In the genomic region with DNA sequence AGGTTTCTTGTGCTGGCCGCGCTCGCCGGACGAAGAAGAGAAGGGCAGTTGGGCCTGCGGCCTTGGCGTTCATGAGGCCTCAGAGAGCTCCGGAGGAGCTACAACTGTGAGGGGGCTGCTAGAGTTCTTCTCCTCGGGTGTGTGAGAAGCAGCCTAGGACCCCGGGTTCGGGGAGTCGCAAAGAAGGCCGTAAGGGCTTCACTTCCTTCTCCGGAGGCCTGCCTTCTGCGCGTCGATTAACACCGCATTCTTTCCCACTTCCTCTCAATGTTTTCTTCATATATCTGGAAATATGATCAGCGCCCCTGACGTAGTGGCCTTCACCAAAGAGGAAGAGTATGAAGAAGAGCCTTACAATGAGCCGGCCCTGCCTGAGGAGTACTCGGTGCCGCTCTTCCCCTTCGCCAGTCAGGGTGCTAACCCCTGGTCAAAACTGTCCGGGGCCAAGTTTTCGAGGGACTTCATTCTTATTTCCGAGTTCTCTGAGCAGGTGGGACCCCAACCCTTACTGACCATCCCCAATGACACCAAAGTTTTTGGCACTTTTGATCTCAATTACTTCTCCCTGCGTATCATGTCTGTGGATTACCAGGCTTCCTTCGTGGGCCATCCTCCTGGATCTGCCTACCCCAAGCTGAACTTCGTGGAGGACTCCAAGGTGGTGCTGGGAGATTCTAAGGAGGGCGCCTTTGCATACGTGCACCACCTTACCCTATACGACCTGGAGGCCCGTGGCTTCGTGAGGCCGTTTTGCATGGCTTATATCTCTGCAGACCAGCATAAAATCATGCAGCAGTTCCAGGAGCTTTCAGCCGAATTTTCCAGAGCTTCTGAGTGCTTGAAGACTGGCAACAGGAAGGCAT, we compare ENCODE assay signal across 6 cellular contexts. TPM values are rescaled to one million over a fixed set of nuclear protein-coding genes. Genes with fewer than 3 reads are reported as not detected.
DNase-seq lines count a peak whose midpoint lies in the region; FAIRE-seq and TF ChIP-seq lines count a peak whose summit lies in the region.

No MANE protein-coding gene starts in this region.

- H3K27ac Mint-ChIP-seq in immature natural killer cell: peak overlapping the region; percentile 91 to 100 (median 96)

- H3K27me3 Mint-ChIP-seq in immature natural killer cell (ENCODE audit: low read depth in 3 of 3): peaks cover 0 to 9% (median 6%) of the 10 kb centered on the region in 3 donors

- DNase-seq in HCEC 1CT (peak; percentile 2), immature natural killer cell (no peak), RCC 7860 (ENCODE audit: low spot score) (no peak), GM19240 (ENCODE audit: insufficient read length, low spot score) (no peak)
- DNase-seq in stimulated activated CD4-positive, alpha-beta T cell treated with anti-CD3 and anti-CD28 coated beads, Interleukin-2, amount 100 ng/mL, for 24 hours: no peak

- H3K4me1 Mint-ChIP-seq in immature natural killer cell: peaks cover 83 to 88% of the 10 kb centered on the region in 2 donors

- H3K9me3 Mint-ChIP-seq in immature natural killer cell: no peaks in the 10 kb centered on the region

- FAIRE-seq in RCC 7860 (lab: Jason Lieb, UNC): no peak

- peak overlapping the region; percentile 86 to 99 (median 91) for H3K4me3 Mint-ChIP-seq in immature natural killer cell

- peaks cover 0 to 13% (median 6%) of the 10 kb centered on the region in 3 donors for H3K36me3 Mint-ChIP-seq in immature natural killer cell

- no peak for TF ChIP-seq CTCF in VCaP (conservative IDR thresholded peaks at IDR 0.05)

- peak overlapping the region; percentile 87 for H3K27ac ChIP-seq in VCaP

RNA-seq across cellular contexts. Expression of gene SMCR8, which starts 0.6 kb away (rescaled TPM):
- 1 to 10 TPM in 2 of 3 donors, under 1 TPM in 1; 0.02 to 3.6 (median 1.5) TPM for polyA plus RNA-seq in immature natural killer cell

RNA-seq across cellular contexts. Expression of gene TOP3A, which starts 0.9 kb away (rescaled TPM):
- polyA plus RNA-seq in immature natural killer cell: 10 to 100 TPM in 2 of 3 donors, 1 to 10 TPM in 1; 4.8 to 32.7 (median 15.2) TPM

RNA-seq across cellular contexts. Expression of gene SHMT1, which starts 47.6 kb away (rescaled TPM):
- polyA plus RNA-seq in immature natural killer cell: 10 to 100 TPM; 16.0 to 38.8 (median 29.1) TPM

RNA-seq across cellular contexts. Expression of gene MIEF2, which starts 55.3 kb away (rescaled TPM):
- 10 to 100 TPM; 14.9 to 20.1 (median 17.4) TPM for polyA plus RNA-seq in immature natural killer cell

RNA-seq across cellular contexts. Expression of gene FLII, which starts 57.2 kb away (rescaled TPM):
- polyA plus RNA-seq in immature natural killer cell: 100 to 1,000 TPM in 1 of 3 donors, 10 to 100 TPM in 2; 77.7 to 164 (median 83.7) TPM
